In the genomic region with DNA sequence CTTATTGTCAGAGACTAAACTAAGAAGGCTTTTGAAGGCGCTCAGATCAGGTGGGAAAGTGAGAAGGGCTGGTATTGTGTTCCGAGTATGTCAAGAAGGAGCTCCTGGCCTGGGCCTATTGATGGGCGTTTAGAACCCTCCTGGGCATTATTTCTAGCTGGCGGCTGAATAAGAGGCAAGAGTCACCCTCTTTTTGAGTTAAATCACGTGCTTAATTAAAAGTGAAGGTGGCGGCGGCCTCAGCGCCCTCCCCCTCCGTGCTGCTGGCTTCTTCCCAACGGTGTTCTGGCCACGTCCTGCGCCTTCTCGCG, we compare ENCODE assay signal across 1 cellular context.
TF ChIP-seq lines count a peak whose summit lies in the region.

No MANE protein-coding gene starts in this region.

TF ChIP-seq in GM23338, 12 proteins besides CTCF, POLR2A, EP300 and RAD21 (continued from another document):
- TF ChIP-seq, protein P1, sequence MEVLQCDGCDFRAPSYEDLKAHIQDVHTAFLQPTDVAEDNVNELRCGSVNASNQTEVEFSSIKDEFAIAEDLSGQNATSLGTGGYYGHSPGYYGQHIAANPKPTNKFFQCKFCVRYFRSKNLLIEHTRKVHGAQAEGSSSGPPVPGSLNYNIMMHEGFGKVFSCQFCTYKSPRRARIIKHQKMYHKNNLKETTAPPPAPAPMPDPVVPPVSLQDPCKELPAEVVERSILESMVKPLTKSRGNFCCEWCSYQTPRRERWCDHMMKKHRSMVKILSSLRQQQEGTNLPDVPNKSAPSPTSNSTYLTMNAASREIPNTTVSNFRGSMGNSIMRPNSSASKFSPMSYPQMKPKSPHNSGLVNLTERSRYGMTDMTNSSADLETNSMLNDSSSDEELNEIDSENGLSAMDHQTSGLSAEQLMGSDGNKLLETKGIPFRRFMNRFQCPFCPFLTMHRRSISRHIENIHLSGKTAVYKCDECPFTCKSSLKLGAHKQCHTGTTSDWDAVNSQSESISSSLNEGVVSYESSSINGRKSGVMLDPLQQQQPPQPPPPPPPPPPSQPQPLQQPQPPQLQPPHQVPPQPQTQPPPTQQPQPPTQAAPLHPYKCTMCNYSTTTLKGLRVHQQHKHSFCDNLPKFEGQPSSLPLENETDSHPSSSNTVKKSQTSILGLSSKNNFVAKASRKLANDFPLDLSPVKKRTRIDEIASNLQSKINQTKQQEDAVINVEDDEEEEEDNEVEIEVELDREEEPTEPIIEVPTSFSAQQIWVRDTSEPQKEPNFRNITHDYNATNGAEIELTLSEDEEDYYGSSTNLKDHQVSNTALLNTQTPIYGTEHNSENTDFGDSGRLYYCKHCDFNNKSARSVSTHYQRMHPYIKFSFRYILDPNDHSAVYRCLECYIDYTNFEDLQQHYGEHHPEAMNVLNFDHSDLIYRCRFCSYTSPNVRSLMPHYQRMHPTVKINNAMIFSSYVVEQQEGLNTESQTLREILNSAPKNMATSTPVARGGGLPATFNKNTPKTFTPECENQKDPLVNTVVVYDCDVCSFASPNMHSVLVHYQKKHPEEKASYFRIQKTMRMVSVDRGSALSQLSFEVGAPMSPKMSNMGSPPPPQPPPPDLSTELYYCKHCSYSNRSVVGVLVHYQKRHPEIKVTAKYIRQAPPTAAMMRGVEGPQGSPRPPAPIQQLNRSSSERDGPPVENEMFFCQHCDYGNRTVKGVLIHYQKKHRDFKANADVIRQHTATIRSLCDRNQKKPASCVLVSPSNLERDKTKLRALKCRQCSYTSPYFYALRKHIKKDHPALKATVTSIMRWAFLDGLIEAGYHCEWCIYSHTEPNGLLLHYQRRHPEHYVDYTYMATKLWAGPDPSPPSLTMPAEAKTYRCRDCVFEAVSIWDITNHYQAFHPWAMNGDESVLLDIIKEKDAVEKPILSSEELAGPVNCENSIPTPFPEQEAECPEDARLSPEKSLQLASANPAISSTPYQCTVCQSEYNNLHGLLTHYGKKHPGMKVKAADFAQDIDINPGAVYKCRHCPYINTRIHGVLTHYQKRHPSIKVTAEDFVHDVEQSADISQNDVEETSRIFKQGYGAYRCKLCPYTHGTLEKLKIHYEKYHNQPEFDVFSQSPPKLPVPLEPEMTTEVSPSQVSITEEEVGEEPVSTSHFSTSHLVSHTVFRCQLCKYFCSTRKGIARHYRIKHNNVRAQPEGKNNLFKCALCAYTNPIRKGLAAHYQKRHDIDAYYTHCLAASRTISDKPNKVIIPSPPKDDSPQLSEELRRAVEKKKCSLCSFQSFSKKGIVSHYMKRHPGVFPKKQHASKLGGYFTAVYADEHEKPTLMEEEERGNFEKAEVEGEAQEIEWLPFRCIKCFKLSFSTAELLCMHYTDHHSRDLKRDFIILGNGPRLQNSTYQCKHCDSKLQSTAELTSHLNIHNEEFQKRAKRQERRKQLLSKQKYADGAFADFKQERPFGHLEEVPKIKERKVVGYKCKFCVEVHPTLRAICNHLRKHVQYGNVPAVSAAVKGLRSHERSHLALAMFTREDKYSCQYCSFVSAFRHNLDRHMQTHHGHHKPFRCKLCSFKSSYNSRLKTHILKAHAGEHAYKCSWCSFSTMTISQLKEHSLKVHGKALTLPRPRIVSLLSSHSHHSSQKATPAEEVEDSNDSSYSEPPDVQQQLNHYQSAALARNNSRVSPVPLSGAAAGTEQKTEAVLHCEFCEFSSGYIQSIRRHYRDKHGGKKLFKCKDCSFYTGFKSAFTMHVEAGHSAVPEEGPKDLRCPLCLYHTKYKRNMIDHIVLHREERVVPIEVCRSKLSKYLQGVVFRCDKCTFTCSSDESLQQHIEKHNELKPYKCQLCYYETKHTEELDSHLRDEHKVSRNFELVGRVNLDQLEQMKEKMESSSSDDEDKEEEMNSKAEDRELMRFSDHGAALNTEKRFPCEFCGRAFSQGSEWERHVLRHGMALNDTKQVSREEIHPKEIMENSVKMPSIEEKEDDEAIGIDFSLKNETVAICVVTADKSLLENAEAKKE (CRISPR knock-in tag; IDR thresholded peaks at IDR 0.05), result no peak
- TF ChIP-seq EZH2 (IDR thresholded peaks at IDR 0.05; ENCODE audit: low read depth, unreplicated experiment) (no peak), EZH2phosphoT487 (IDR thresholded peaks at IDR 0.05; ENCODE audit: unreplicated experiment) (no peak), STAT1 (IDR thresholded peaks at IDR 0.05; ENCODE audit: unreplicated experiment) (no peak), JUNB (IDR thresholded peaks at IDR 0.05; ENCODE audit: unreplicated experiment) (no peak), CREB1 (CRISPR knock-in tag; IDR thresholded peaks at IDR 0.05; ENCODE audit: low read depth) (no peak), REST (IDR thresholded peaks at IDR 0.05; ENCODE audit: unreplicated experiment) (no peak)
- TF ChIP-seq, protein P2, sequence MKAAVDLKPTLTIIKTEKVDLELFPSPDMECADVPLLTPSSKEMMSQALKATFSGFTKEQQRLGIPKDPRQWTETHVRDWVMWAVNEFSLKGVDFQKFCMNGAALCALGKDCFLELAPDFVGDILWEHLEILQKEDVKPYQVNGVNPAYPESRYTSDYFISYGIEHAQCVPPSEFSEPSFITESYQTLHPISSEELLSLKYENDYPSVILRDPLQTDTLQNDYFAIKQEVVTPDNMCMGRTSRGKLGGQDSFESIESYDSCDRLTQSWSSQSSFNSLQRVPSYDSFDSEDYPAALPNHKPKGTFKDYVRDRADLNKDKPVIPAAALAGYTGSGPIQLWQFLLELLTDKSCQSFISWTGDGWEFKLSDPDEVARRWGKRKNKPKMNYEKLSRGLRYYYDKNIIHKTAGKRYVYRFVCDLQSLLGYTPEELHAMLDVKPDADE (IDR thresholded peaks at IDR 0.05), result no peak
